In the genomic region with DNA sequence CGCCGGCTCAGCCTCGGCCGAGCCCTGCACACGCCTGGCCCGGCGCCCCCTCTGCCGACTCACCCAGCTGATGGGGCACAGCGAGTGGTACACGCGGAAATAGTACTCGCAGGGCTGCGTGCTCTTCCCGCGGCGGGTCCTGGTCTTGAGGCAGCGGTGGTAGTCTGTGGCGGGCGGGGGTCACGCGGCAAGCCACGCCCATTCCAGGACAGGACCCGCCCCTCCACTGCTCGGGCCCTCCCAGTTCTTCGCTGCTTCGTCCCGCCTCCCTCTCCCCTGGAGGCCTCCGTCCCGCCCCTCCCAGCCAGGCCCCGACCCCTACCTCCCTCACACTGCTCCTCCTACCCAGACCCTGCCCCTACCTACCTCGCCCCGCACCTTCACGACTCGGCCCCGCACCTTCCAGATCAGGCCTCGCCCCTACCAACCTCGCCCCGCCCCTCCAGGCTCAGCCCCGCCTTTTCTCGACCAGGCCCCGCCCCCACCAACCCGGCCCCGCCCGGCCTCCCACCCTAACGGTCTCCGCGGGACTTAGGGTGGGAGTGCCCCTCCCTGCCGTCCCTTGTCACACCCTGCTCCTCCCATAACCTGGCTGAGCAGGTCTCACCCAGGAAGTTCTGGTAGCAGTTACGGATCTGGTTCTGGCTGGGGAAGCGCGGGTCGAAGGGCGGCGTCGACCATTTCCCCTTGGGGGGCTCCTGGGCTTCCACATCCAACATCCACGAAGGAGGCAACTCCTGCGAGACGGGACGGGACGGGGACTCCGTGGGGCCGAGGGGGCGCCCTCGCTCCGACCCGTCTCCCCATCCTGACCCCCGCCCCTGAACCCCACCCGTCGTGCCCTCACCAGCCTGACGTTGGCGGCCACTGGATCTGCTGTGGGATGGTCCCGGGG, we compare ENCODE assay signal across 9 cellular contexts. TPM values are rescaled to one million over a fixed set of nuclear protein-coding genes. Genes with fewer than 3 reads are reported as not detected.
DNase-seq lines count a peak whose midpoint lies in the region; ATAC-seq, FAIRE-seq and TF ChIP-seq lines count a peak whose summit lies in the region.
"Had no signal": no experiment of that assay in that cellular context is flagged by ENCODE, and none has a peak within 500 bp of the region (broad histone marks: within the 10 kb centered on the region; RNA-seq: fewer than 3 reads in every experiment).

No MANE protein-coding gene starts in this region.

- peaks cover 26 to 31% of the 10 kb centered on the region in 2 experiments for H3K27me3 ChIP-seq in endothelial cell of umbilical vein (ENCODE audit: control insufficient read depth in 2 of 2, insufficient read depth in 2 of 2, low read length in 2 of 2)

- H3K9ac ChIP-seq in endothelial cell of umbilical vein (replicated peaks; ENCODE audit: extremely low read depth, insufficient read depth, low read length) = no peak overlapping the region

- H3K27me3 Mint-ChIP-seq in activated CD8-positive, alpha-beta memory T cell treated with anti-CD3 and anti-CD28 coated beads, Interleukin-2, amount 10 ng/mL, durations not matched to agents 7 days and 5 days = peaks cover 54% of the 10 kb centered on the region

- TF ChIP-seq POLR2A in endothelial cell of umbilical vein (IDR thresholded peaks at IDR 0.05; ENCODE audit: low read depth, low read length) = no peak

- no peaks in the 10 kb centered on the region for H3K9me3 Mint-ChIP-seq in activated CD8-positive, alpha-beta memory T cell treated with anti-CD3 and anti-CD28 coated beads, Interleukin-2, amount 10 ng/mL, durations not matched to agents 7 days and 5 days (ENCODE audit: low read depth)

- peak overlapping the region; percentile 84 for H2AFZ ChIP-seq in endothelial cell of umbilical vein (ENCODE audit: low read depth, low read length)

- FAIRE-seq in GM19239 (lab: Jason Lieb, UNC) (no peak), endothelial cell of umbilical vein (lab: Jason Lieb, UNC) (peak; percentile 18)

- dilution Hi-C loops in endothelial cell of umbilical vein (cut with MboI; ENCODE audit: extremely low pct_ligation_motif_present, low sequenced_read_pairs) = no loop called here

- BruUV-seq in endothelial cell of umbilical vein (replicated peaks; lab: Mats Ljungman, UMichigan) = no TSS peak

- no peak overlapping the region for H3K27ac ChIP-seq in endothelial cell of umbilical vein (ENCODE audit: insufficient read depth, low read depth, low read length)

- H3K9me3 ChIP-seq in endothelial cell of umbilical vein (replicated peaks; ENCODE audit: control insufficient read depth, insufficient read depth, low read length) (no peaks in the 10 kb centered on the region), mucosa of descending colon (no peaks in the 10 kb centered on the region)

- H3K36me3 ChIP-seq in endothelial cell of umbilical vein (ENCODE audit: control insufficient read depth in 2 of 2, extremely low read depth in 1 of 2, insufficient read depth in 2 of 2, low read length in 2 of 2) = no peaks in the 10 kb centered on the region
- no peaks in the 10 kb centered on the region for H3K36me3 ChIP-seq in mucosa of descending colon (ENCODE audit: low read depth)

- H3K9me1 ChIP-seq in endothelial cell of umbilical vein (replicated peaks; ENCODE audit: control insufficient read depth, extremely low read depth, insufficient read depth, low read length) = no peaks in the 10 kb centered on the region

- H3K27ac Mint-ChIP-seq in activated CD8-positive, alpha-beta memory T cell treated with anti-CD3 and anti-CD28 coated beads, Interleukin-2, amount 10 ng/mL, durations not matched to agents 7 days and 5 days = peak overlapping the region; percentile 21

- peak overlapping the region; percentile 73 for H3K4me2 ChIP-seq in endothelial cell of umbilical vein (ENCODE audit: insufficient read depth, low read length)

- TF ChIP-seq CTCF in endothelial cell of umbilical vein (IDR thresholded peaks at IDR 0.05; ENCODE audit: extremely low read depth in 1 of 2, insufficient read depth in 1 of 2, low read depth in 1 of 2, low read length in 2 of 2) = no peak
- no peak for TF ChIP-seq CTCF in mucosa of descending colon (IDR thresholded peaks at IDR 0.05)

- H3K36me3 Mint-ChIP-seq in activated CD8-positive, alpha-beta memory T cell treated with anti-CD3 and anti-CD28 coated beads, Interleukin-2, amount 10 ng/mL, durations not matched to agents 7 days and 5 days = no peaks in the 10 kb centered on the region

- no peaks in the 10 kb centered on the region for H3K79me2 ChIP-seq in endothelial cell of umbilical vein (ENCODE audit: control insufficient read depth, insufficient read depth, low read length)

- DNase-seq in GM19239 (ENCODE audit: insufficient read length, low spot score) = peak; percentile 78
- peak; percentile 12 for DNase-seq in NCI-H345 treated with DMSO at 0.1 percent for 48 hours (lab: John Stamatoyannopoulos, UW; ENCODE audit: unreplicated experiment)
- peak; percentile 74 for DNase-seq in activated CD8-positive, alpha-beta memory T cell treated with anti-CD3 and anti-CD28 coated beads, Interleukin-2, amount 10 ng/mL, durations not matched to agents 7 days and 5 days
- peak; percentile 71 for DNase-seq in endothelial cell of umbilical vein (ENCODE audit: low read depth, low spot score)
- peak; percentile 78 to 87 (median 85) for DNase-seq in mucosa of descending colon
- peak; percentile 58 for DNase-seq in stimulated activated naive CD4-positive, alpha-beta T cell treated with Interleukin-2 at 50 U/mL for 16 hours (lab: John Stamatoyannopoulos, UW)

- H3K4me1 ChIP-seq in endothelial cell of umbilical vein (ENCODE audit: control insufficient read depth, extremely low read depth, insufficient read depth, low read length) = peaks cover 4% of the 10 kb centered on the region
- H3K4me1 ChIP-seq in mucosa of descending colon (ENCODE audit: low read depth) = peaks cover 17% of the 10 kb centered on the region

- H3K4me3 ChIP-seq in endothelial cell of umbilical vein (replicated peaks in 1 of 3; ENCODE audit: insufficient read depth in 1 of 3, low read depth in 1 of 3, low read length in 3 of 3) = peak overlapping the region; percentile 8 to 26 (median 22)
- no peak overlapping the region for H3K4me3 ChIP-seq in mucosa of descending colon

- intact Hi-C loops in endothelial cell of umbilical vein (cut with micrococcal nuclease) = loop anchor here (1.0 kb wide), 1 partner anchor 15 kb away; the partner anchor contains the start of gene KMT5C
- intact Hi-C loops in mucosa of descending colon (cut with DNase I, micrococcal nuclease) = no loop called here

- H4K20me1 ChIP-seq in endothelial cell of umbilical vein (replicated peaks; ENCODE audit: control insufficient read depth, extremely low read depth, insufficient read depth, low read length) = no peaks in the 10 kb centered on the region

- ATAC-seq in activated CD8-positive, alpha-beta memory T cell treated with anti-CD3 and anti-CD28 coated beads, Interleukin-2, amount 10 ng/mL, durations not matched to agents 7 days and 5 days = peak; percentile 86
- ATAC-seq in mucosa of descending colon (peak; percentile 88), GM19328 (IDR thresholded peaks at IDR 0.05; ENCODE audit: unreplicated experiment) (no peak), GM18868 (IDR thresholded peaks at IDR 0.05; ENCODE audit: unreplicated experiment) (no peak)

- H3K4me3 Mint-ChIP-seq in activated CD8-positive, alpha-beta memory T cell treated with anti-CD3 and anti-CD28 coated beads, Interleukin-2, amount 10 ng/mL, durations not matched to agents 7 days and 5 days = peak overlapping the region; percentile 60

- POLR2A ChIA-PET in endothelial cell of umbilical vein (lab: Charles Lee) = interaction anchor here (0.7 kb wide), 1 partner anchor 53 kb away, joined by 3 read pairs; the partner anchor contains the start of gene UBE2S

- CTCF ChIA-PET in activated CD8-positive, alpha-beta memory T cell treated with anti-CD3 and anti-CD28 coated beads, Interleukin-2, amount 10 ng/mL, durations not matched to agents 7 days and 5 days (lab: Charles Lee) = interaction anchor here (1.9 kb wide), 1 partner anchor 29 kb away, joined by 4 read pairs; the partner anchor contains the start of gene TMEM238
- CTCF ChIA-PET in endothelial cell of umbilical vein (lab: Charles Lee) = interaction anchor here (0.6 kb wide), 1 partner anchor 208 kb away, joined by 4 read pairs; no protein-coding TSS in a partner anchor

- peaks cover 31% of the 10 kb centered on the region for H3K4me1 Mint-ChIP-seq in activated CD8-positive, alpha-beta memory T cell treated with anti-CD3 and anti-CD28 coated beads, Interleukin-2, amount 10 ng/mL, durations not matched to agents 7 days and 5 days

RNA-seq across cellular contexts. Expression of gene COX6B2, which starts 0.5 kb away (rescaled TPM):
- total RNA-seq in activated CD8-positive, alpha-beta memory T cell treated with anti-CD3 and anti-CD28 coated beads, Interleukin-2, amount 10 ng/mL, durations not matched to agents 7 days and 5 days = 1 to 10 TPM in 1 of 2 experiments, under 1 TPM in 1; 0.19 to 2.0 TPM
- total RNA-seq in endothelial cell of umbilical vein = not detected in 2 replicates
- not detected in 2 replicates for polyA plus RNA-seq in endothelial cell of umbilical vein
- not detected in 2 replicates for polyA plus RNA-seq in endothelial cell of umbilical vein (2011; cell fraction: cytosol; rRNA removed)
- not detected in 2 replicates for polyA plus RNA-seq in endothelial cell of umbilical vein (2011; cell fraction: nucleus; rRNA removed)
- polyA plus RNA-seq in endothelial cell of umbilical vein (2012) = not detected in 2 replicates
- not detected in 2 replicates for polyA minus RNA-seq in endothelial cell of umbilical vein
- not detected for polyA minus RNA-seq in endothelial cell of umbilical vein (2011; cell fraction: cytosol; rRNA and poly(A)+ RNA removed)
- polyA minus RNA-seq in endothelial cell of umbilical vein (2011; cell fraction: nucleus; rRNA and poly(A)+ RNA removed) = not detected in 2 replicates
- total RNA-seq in mucosa of descending colon = 10 to 100 TPM; 16.6 to 30.0 (median 17.2) TPM

RNA-seq across cellular contexts. Expression of gene GARIN5B, which starts 9.0 kb away (rescaled TPM):
- not detected for total RNA-seq in activated CD8-positive, alpha-beta memory T cell treated with anti-CD3 and anti-CD28 coated beads, Interleukin-2, amount 10 ng/mL, durations not matched to agents 7 days and 5 days
- total RNA-seq in endothelial cell of umbilical vein = not detected in 2 replicates
- not detected in 2 replicates for polyA plus RNA-seq in endothelial cell of umbilical vein
- polyA plus RNA-seq in endothelial cell of umbilical vein (2011; cell fraction: cytosol; rRNA removed) = not detected in 2 replicates
- not detected in 2 replicates for polyA plus RNA-seq in endothelial cell of umbilical vein (2011; cell fraction: nucleus; rRNA removed)
- polyA plus RNA-seq in endothelial cell of umbilical vein (2012) = not detected in 2 replicates
- not detected in 2 replicates for polyA minus RNA-seq in endothelial cell of umbilical vein
- not detected for polyA minus RNA-seq in endothelial cell of umbilical vein (2011; cell fraction: cytosol; rRNA and poly(A)+ RNA removed)
- not detected in 2 replicates for polyA minus RNA-seq in endothelial cell of umbilical vein (2011; cell fraction: nucleus; rRNA and poly(A)+ RNA removed)
- total RNA-seq in mucosa of descending colon = not detected
- polyA plus RNA-seq: adipose tissue had no signal

RNA-seq across cellular contexts. Expression of gene KMT5C, which starts 14.4 kb away (rescaled TPM):
- total RNA-seq in activated CD8-positive, alpha-beta memory T cell treated with anti-CD3 and anti-CD28 coated beads, Interleukin-2, amount 10 ng/mL, durations not matched to agents 7 days and 5 days = 10 to 100 TPM; 26.4 to 35.3 TPM
- total RNA-seq in endothelial cell of umbilical vein (11.4 and 13.5 TPM in 2 replicates), mucosa of descending colon (10 to 100 TPM; 14.7 to 19.3 (median 16.5) TPM)
- polyA plus RNA-seq in endothelial cell of umbilical vein = 7.2 and 11.6 TPM in 2 replicates
- 4.5 and 6.5 TPM in 2 replicates for polyA plus RNA-seq in endothelial cell of umbilical vein (2011; cell fraction: cytosol; rRNA removed)
- polyA plus RNA-seq in endothelial cell of umbilical vein (2011; cell fraction: nucleus; rRNA removed) = 23.8 and 29.7 TPM in 2 replicates
- polyA plus RNA-seq in endothelial cell of umbilical vein (2012) = 4.2 and 6.4 TPM in 2 replicates
- 3.6 and 4.9 TPM in 2 replicates for polyA minus RNA-seq in endothelial cell of umbilical vein
- polyA minus RNA-seq in endothelial cell of umbilical vein (2011; cell fraction: cytosol; rRNA and poly(A)+ RNA removed) = 13.1 TPM
- polyA minus RNA-seq in endothelial cell of umbilical vein (2011; cell fraction: nucleus; rRNA and poly(A)+ RNA removed) = 6.3 and 12.9 TPM in 2 replicates

RNA-seq across cellular contexts. Expression of gene IL11, which starts 16.2 kb away (rescaled TPM):
- total RNA-seq in activated CD8-positive, alpha-beta memory T cell treated with anti-CD3 and anti-CD28 coated beads, Interleukin-2, amount 10 ng/mL, durations not matched to agents 7 days and 5 days = under 1 TPM; 0.50 to 0.68 TPM
- total RNA-seq in endothelial cell of umbilical vein = not detected in 2 replicates
- 0.11 TPM in 1 of 2 replicates, not detected in the other for polyA plus RNA-seq in endothelial cell of umbilical vein
- 0.06 and 0.12 TPM in 2 replicates for polyA plus RNA-seq in endothelial cell of umbilical vein (2011; cell fraction: cytosol; rRNA removed)
- polyA plus RNA-seq in endothelial cell of umbilical vein (2011; cell fraction: nucleus; rRNA removed) = 0.20 and 0.22 TPM in 2 replicates
- polyA plus RNA-seq in endothelial cell of umbilical vein (2012) = not detected in 2 replicates
- polyA minus RNA-seq in endothelial cell of umbilical vein = not detected in 2 replicates
- 1.8 TPM for polyA minus RNA-seq in endothelial cell of umbilical vein (2011; cell fraction: cytosol; rRNA and poly(A)+ RNA removed)
- polyA minus RNA-seq in endothelial cell of umbilical vein (2011; cell fraction: nucleus; rRNA and poly(A)+ RNA removed) = not detected in 2 replicates
- total RNA-seq in mucosa of descending colon = under 1 TPM; 0.24 to 0.32 (median 0.29) TPM

RNA-seq across cellular contexts. Expression of gene TMEM190, which starts 22.6 kb away (rescaled TPM):
- total RNA-seq in activated CD8-positive, alpha-beta memory T cell treated with anti-CD3 and anti-CD28 coated beads, Interleukin-2, amount 10 ng/mL, durations not matched to agents 7 days and 5 days = not detected
- total RNA-seq in endothelial cell of umbilical vein = not detected in 2 replicates
- polyA plus RNA-seq in endothelial cell of umbilical vein = not detected in 2 replicates
- not detected in 2 replicates for polyA plus RNA-seq in endothelial cell of umbilical vein (2011; cell fraction: cytosol; rRNA removed)
- polyA plus RNA-seq in endothelial cell of umbilical vein (2011; cell fraction: nucleus; rRNA removed) = 0.32 TPM in 1 of 2 replicates, not detected in the other
- not detected in 2 replicates for polyA plus RNA-seq in endothelial cell of umbilical vein (2012)
- polyA minus RNA-seq in endothelial cell of umbilical vein = not detected in 2 replicates
- polyA minus RNA-seq in endothelial cell of umbilical vein (2011; cell fraction: cytosol; rRNA and poly(A)+ RNA removed) = not detected
- polyA minus RNA-seq in endothelial cell of umbilical vein (2011; cell fraction: nucleus; rRNA and poly(A)+ RNA removed) = not detected in 2 replicates
- not detected for total RNA-seq in mucosa of descending colon
- polyA plus RNA-seq: adipose tissue had no signal

Comparison
In these comparisons a context has a peak if more than half of its experiments do, and no peak if none do; other contexts are left out.
1. DNase-seq: peak in every context shown above with its lines; median percentile 85 in mucosa of descending colon; 78 in GM19239; 74 in activated CD8-positive, alpha-beta memory T cell treated with anti-CD3 and anti-CD28 coated beads, Interleukin-2, amount 10 ng/mL, durations not matched to agents 7 days and 5 days; 71 in endothelial cell of umbilical vein; 58 in stimulated activated naive CD4-positive, alpha-beta T cell treated with Interleukin-2 at 50 U/mL for 16 hours; 12 in NCI-H345 treated with DMSO at 0.1 percent for 48 hours.
2. ATAC-seq: peak in activated CD8-positive, alpha-beta memory T cell treated with anti-CD3 and anti-CD28 coated beads, Interleukin-2, amount 10 ng/mL, durations not matched to agents 7 days and 5 days (single experiment) and mucosa of descending colon (single experiment); none in GM19328 (single experiment) and GM18868 (single experiment).
3. RNA of gene COX6B2, which starts 0.5 kb away (total RNA-seq): 16.6 to 30.0 TPM in mucosa of descending colon; 0.19 to 2.0 TPM in activated CD8-positive, alpha-beta memory T cell treated with anti-CD3 and anti-CD28 coated beads, Interleukin-2, amount 10 ng/mL, durations not matched to agents 7 days and 5 days and not detected in endothelial cell of umbilical vein; every median in the first group is over 4 times any median in the second.